ENCODE assay signal across 29 cellular contexts in genomic region chr14:25026476-25027137, GRCh38. TPM values are rescaled to one million over a fixed set of nuclear protein-coding genes. Genes with fewer than 3 reads are reported as not detected.
DNase-seq lines count a peak whose midpoint lies in the region; ATAC-seq, FAIRE-seq and TF ChIP-seq lines count a peak whose summit lies in the region.
"Had no signal": no experiment of that assay in that cellular context is flagged by ENCODE, and none has a peak within 500 bp of the region (broad histone marks: within the 10 kb centered on the region; RNA-seq: fewer than 3 reads in every experiment).

No MANE protein-coding gene starts in this region.

- no peaks in the 10 kb centered on the region for H3K36me3 ChIP-seq in aorta (ENCODE audit: control insufficient read depth in 1 of 2, insufficient read depth in 2 of 2, low read length in 1 of 2)
- H3K36me3 ChIP-seq in gastroesophageal sphincter, result no peaks in the 10 kb centered on the region
- H3K36me3 ChIP-seq: BLaER1, breast epithelium, colonic mucosa, heart left ventricle, vagina had no signal

- WGBS in aorta, 2 donors, result 78 to 86% methylated on average over 4 of the region's 4 CpGs
- WGBS in gastroesophageal sphincter (ENCODE audit: low coverage in 1 of 2), 2 donors, result 92 to 94% methylated on average over 4 of the region's 4 CpGs

- H3K27ac ChIP-seq in aorta (ENCODE audit: low read depth in 1 of 2, low read length in 2 of 2) (no peak overlapping the region), gastroesophageal sphincter (no peak overlapping the region)
- H3K27ac ChIP-seq: A549, BLaER1, breast epithelium, colonic mucosa, heart left ventricle, parathyroid adenoma, SK-N-MC, vagina had no signal

- ATAC-seq in GM19324 (IDR thresholded peaks at IDR 0.05; ENCODE audit: low FRiP score, unreplicated experiment), result peak; percentile 81
- peak; percentile 63 for ATAC-seq in HG02759 (IDR thresholded peaks at IDR 0.05; ENCODE audit: unreplicated experiment)
- ATAC-seq in HG03432 (IDR thresholded peaks at IDR 0.05; ENCODE audit: unreplicated experiment), result peak; percentile 60
- ATAC-seq in aorta (ENCODE audit: low FRiP score), result no peak
- no peak for ATAC-seq in gastroesophageal sphincter
- no peak for ATAC-seq in esophagus mucosa
- ATAC-seq: A549; heart left ventricle; left lobe of liver; natural killer cell treated with Interleukin-12 subunit alpha and Interleukin-12 subunit beta and Interleukin-15 and Interleukin-18, amount 100 ng/mL, for 72 hours; sciatic nerve had no signal

- H3K9me3 ChIP-seq in aorta (ENCODE audit: control insufficient read depth, low read length), result no peaks in the 10 kb centered on the region
- no peaks in the 10 kb centered on the region for H3K9me3 ChIP-seq in gastroesophageal sphincter
- H3K9me3 ChIP-seq: A549, BLaER1, breast epithelium, colonic mucosa, vagina had no signal

- TF ChIP-seq POLR2A in GM12891 (IDR thresholded peaks at IDR 0.05; ENCODE audit: low read depth, low read length), result no peak
- no peak for TF ChIP-seq POLR2A in gastroesophageal sphincter (IDR thresholded peaks at IDR 0.05)

- H3K27me3 ChIP-seq in aorta (ENCODE audit: control insufficient read depth in 1 of 2, insufficient read depth in 2 of 2, low read length in 1 of 2) (no peaks in the 10 kb centered on the region), gastroesophageal sphincter (no peaks in the 10 kb centered on the region)
- H3K27me3 ChIP-seq: BLaER1, breast epithelium, colonic mucosa, heart left ventricle, vagina had no signal

- intact Hi-C loops in aorta (cut with DNase I), result loop anchor here in 1 of 2 donors (10.0 kb wide), 1 partner anchor 108 kb away; no protein-coding TSS in a partner anchor

- H3K4me3 ChIP-seq in aorta (ENCODE audit: low read length in 2 of 2), result no peak overlapping the region
- no peak overlapping the region for H3K4me3 ChIP-seq in gastroesophageal sphincter
- H3K4me3 ChIP-seq: A549, BLaER1, breast epithelium, colonic mucosa, heart left ventricle, SK-N-MC, vagina had no signal

- TF ChIP-seq EP300 in gastroesophageal sphincter (IDR thresholded peaks at IDR 0.05), result no peak

- DNase-seq in GM12891 (ENCODE audit: insufficient read length, low spot score), result no peak
- DNase-seq in aorta, result no peak
- DNase-seq in kidney tubule cell (ENCODE audit: low spot score), result no peak
- DNase-seq: activated CD4-positive, alpha-beta T cell treated with anti-CD3 and anti-CD28 coated beads, Interleukin-2, amount 50 U/mL, for 48 hours; activated effector memory CD4-positive, alpha-beta T cell treated with anti-CD3 and anti-CD28 coated beads, Interleukin-2, amount 50 U/mL, for 16 hours; Calu3; colonic mucosa; EL; heart left ventricle; KBM-7; NCI-H187 treated with DMSO at 0.1 percent for 48 hours; NCI-H226; RPMI8226 had no signal

- TF ChIP-seq CTCF in gastroesophageal sphincter (IDR thresholded peaks at IDR 0.05), result no peak

- no peaks in the 10 kb centered on the region for H3K4me1 ChIP-seq in aorta (ENCODE audit: control insufficient read depth in 1 of 2, insufficient read depth in 2 of 2, low read length in 2 of 2)
- H3K4me1 ChIP-seq in gastroesophageal sphincter, result peaks cover 0 to 20% (median 0%) of the 10 kb centered on the region in 3 donors
- H3K4me1 ChIP-seq: A549, BLaER1, breast epithelium, colonic mucosa, parathyroid adenoma, vagina had no signal

- FAIRE-seq in GM12891 (lab: Jason Lieb, UNC), result no peak
- FAIRE-seq: A549, H1 had no signal

TF ChIP-seq in GM12891, 5 proteins besides CTCF, POLR2A, EP300 and RAD21:
- TF ChIP-seq SPI1 (IDR thresholded peaks at IDR 0.05; ENCODE audit: low read depth, low read length) (peak; percentile 50), POU2F2 (IDR thresholded peaks at IDR 0.05; ENCODE audit: low read depth, low read length) (no peak), POLR2AphosphoS5 (IDR thresholded peaks at IDR 0.05; ENCODE audit: low read depth, low read length) (no peak)

RNA-seq across cellular contexts. Expression of gene STXBP6, which starts 23.3 kb away (rescaled TPM):
- not detected for polyA plus RNA-seq in GM12891 (2012; ENCODE audit: low read depth, missing spikeins)
- total RNA-seq in aorta (1 to 10 TPM; 1.8 to 2.8 TPM), gastroesophageal sphincter (10 to 100 TPM; 29.3 to 55.7 (median 44.0) TPM), esophagus mucosa (0.56 TPM)
- polyA plus RNA-seq in aorta, result 10 to 100 TPM in 1 of 2 donors, under 1 TPM in 1; 0.05 to 10.5 TPM
- total RNA-seq: natural killer cell treated with Interleukin-12 subunit alpha and Interleukin-12 subunit beta and Interleukin-15 and Interleukin-18, amount 100 ng/mL, for 72 hours; T-helper 2 cell treated with Interferon-gamma antibody and Interleukin-4, amounts not matched to agents 100 ng/mL and 5 ng/mL, for 36 hours had no signal

Comparison
In these comparisons a context has a peak if more than half of its experiments do, and no peak if none do; other contexts are left out.
1. ATAC-seq: peak in GM19324 (single experiment), HG02759 (single experiment) and HG03432 (single experiment); none in aorta (single experiment), gastroesophageal sphincter (single experiment) and esophagus mucosa (single experiment).
2. RNA of gene STXBP6, which starts 23.3 kb away (total RNA-seq): 29.3 to 55.7 TPM in gastroesophageal sphincter; 1.8 to 2.8 TPM in aorta and 0.56 TPM in esophagus mucosa (single experiment); every median in the first group is over 4 times any median in the second.